ENCODE assay signal across 15 cellular contexts in the genomic region with DNA sequence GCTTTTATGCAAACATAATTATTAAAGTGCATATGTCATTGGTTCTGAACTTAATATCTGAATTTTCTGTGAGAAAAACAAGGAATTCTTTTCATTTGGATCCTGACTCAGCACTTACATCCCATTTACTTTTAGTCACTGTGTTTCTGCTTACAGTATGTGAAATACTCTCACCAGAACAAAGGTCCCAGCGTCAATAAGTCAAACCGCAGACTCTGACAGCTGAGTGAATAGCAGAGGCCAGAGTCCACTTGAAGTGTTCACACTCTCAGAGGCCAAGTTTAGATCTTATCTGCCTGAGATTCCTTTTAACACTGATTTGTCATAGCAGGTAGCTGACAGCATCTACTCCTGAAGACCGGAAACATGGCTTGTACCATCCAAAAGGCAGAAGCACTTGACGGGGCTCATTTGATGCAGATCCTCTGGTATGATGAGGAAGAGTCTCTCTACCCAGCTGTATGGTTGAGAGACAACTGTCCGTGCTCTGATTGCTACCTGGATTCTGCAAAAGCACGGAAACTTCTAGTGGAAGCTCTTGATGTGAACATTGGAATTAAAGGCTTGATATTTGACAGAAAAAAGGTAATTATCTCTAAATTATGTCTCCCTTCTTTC. TPM values are rescaled to one million over a fixed set of nuclear protein-coding genes. Genes with fewer than 3 reads are reported as not detected.
A peak's percentile ranks its signal among the peaks of the same experiment; 100 is the strongest.
DNase-seq lines count a peak whose midpoint lies in the region; ATAC-seq, FAIRE-seq and TF ChIP-seq lines count a peak whose summit lies in the region.
"Had no signal": no experiment of that assay in that cellular context is flagged by ENCODE, and none has a peak within 500 bp of the region (broad histone marks: within the 10 kb centered on the region; RNA-seq: fewer than 3 reads in every experiment).

No MANE protein-coding gene starts in this region.

- peak; percentile 95 for FAIRE-seq in HepG2 (lab: Jason Lieb, UNC)

- H3K4me3 ChIP-seq in cardiac fibroblast (replicated peaks in 1 of 2; ENCODE audit: low read depth in 2 of 2, low read length in 2 of 2) (no peak overlapping the region), HepG2 (replicated peaks in 1 of 3; ENCODE audit: insufficient read depth in 1 of 3, low read depth in 2 of 3, low read length in 3 of 3) (no peak overlapping the region), osteoblast (ENCODE audit: insufficient read depth, low read length) (no peak overlapping the region)
- H3K4me3 ChIP-seq: Peyer's patch, skin epidermis, thoracic aorta had no signal

- H3K4me2 ChIP-seq in HepG2 (ENCODE audit: low read depth, low read length) (peak overlapping the region; percentile 5; the same call in 1 of the 2 replicates), osteoblast (ENCODE audit: insufficient read depth, low read length) (no peak overlapping the region)

- H2AFZ ChIP-seq in HepG2 (ENCODE audit: low read length) = no peak overlapping the region
- H2AFZ ChIP-seq in osteoblast (ENCODE audit: low read length) = no peak overlapping the region

- no peaks in the 10 kb centered on the region for H4K20me1 ChIP-seq in HepG2 (ENCODE audit: insufficient read depth, low read length)
- H4K20me1 ChIP-seq in osteoblast (ENCODE audit: insufficient read depth, low read length) = no peaks in the 10 kb centered on the region

- H3K27ac ChIP-seq in HepG2 (ENCODE audit: extremely low read length, insufficient read depth, low read length) = no peak overlapping the region
- H3K27ac ChIP-seq in osteoblast (ENCODE audit: low read depth, low read length) = no peak overlapping the region
- H3K27ac ChIP-seq: Peyer's patch, skin epidermis, thoracic aorta had no signal

- in situ Hi-C loops in HepG2 (cut with HindIII; ENCODE audit: extremely low pct_ligation_motif_present, low pct_unique_long_range_greater_than_20kb) = no loop called here

- intact Hi-C loops in HepG2 (cut with micrococcal nuclease; ENCODE audit: unreplicated experiment) = no loop called here

- no peaks in the 10 kb centered on the region for H3K9me3 ChIP-seq in HepG2 (ENCODE audit: low read length)
- no peaks in the 10 kb centered on the region for H3K9me3 ChIP-seq in osteoblast (ENCODE audit: low read depth, low read length)
- H3K9me3 ChIP-seq: Peyer's patch, thoracic aorta had no signal

- POLR2A ChIA-PET in HepG2 (lab: Yijun Ruan, JAX) = no interaction called here

- TF ChIP-seq EP300 in HepG2 (IDR thresholded peaks at IDR 0.05; ENCODE audit: low read depth in 2 of 2, low read length in 2 of 2) (peak; percentile 61 to 84), HepG2 (CRISPR knock-in tag; IDR thresholded peaks at IDR 0.05; ENCODE audit: borderline replicate concordance) (peak; percentile 91)

- no peak overlapping the region for H3K9ac ChIP-seq in HepG2 (ENCODE audit: insufficient read depth, low read depth, low read length)

- WGBS in HepG2 (ENCODE audit: low lambda C conversion rate) = 12% methylated on average over 6 of the region's 6 CpGs

- H3K27me3 ChIP-seq in HepG2 (ENCODE audit: control insufficient read depth in 1 of 2, insufficient read depth in 2 of 2, low read length in 2 of 2) (peaks cover 0 to 1% of the 10 kb centered on the region in 2 experiments; a peak in 2 of 5 replicates), osteoblast (ENCODE audit: insufficient read depth, low read length) (no peaks in the 10 kb centered on the region)
- H3K27me3 ChIP-seq: Peyer's patch had no signal

- ATAC-seq in HepG2 (peak; percentile 100), HG03196 (IDR thresholded peaks at IDR 0.05; ENCODE audit: unreplicated experiment) (no peak), HG02623 (IDR thresholded peaks at IDR 0.05; ENCODE audit: unreplicated experiment) (no peak)
- ATAC-seq: effector memory CD8-positive, alpha-beta T cell had no signal

- TF ChIP-seq CTCF in cardiac fibroblast (IDR thresholded peaks at IDR 0.05; ENCODE audit: low read depth, low read length) (no peak), HepG2 (CRISPR knock-in tag; IDR thresholded peaks at IDR 0.05) (no peak), osteoblast (IDR thresholded peaks at IDR 0.05; ENCODE audit: extremely low read depth, low read depth, low read length) (no peak)

- TF ChIP-seq POLR2A in HepG2 (IDR thresholded peaks at IDR 0.05; ENCODE audit: insufficient read depth in 1 of 2, low read depth in 2 of 2, low read length in 2 of 2) = no peak

- CTCF ChIA-PET in HepG2 (lab: Yijun Ruan, JAX; ENCODE audit: low intra/inter-chr PET ratio, low total read pairs) = no interaction called here

- H3K36me3 ChIP-seq in HepG2 (replicated peaks in 1 of 2; ENCODE audit: control insufficient read depth in 1 of 2, insufficient read depth in 2 of 2, low read length in 2 of 2) = no peaks in the 10 kb centered on the region
- no peaks in the 10 kb centered on the region for H3K36me3 ChIP-seq in osteoblast (ENCODE audit: insufficient read depth, low read length)
- H3K36me3 ChIP-seq: Peyer's patch, thoracic aorta had no signal

- no peaks in the 10 kb centered on the region for H3K79me2 ChIP-seq in HepG2 (ENCODE audit: insufficient read depth, low read length)
- H3K79me2 ChIP-seq in osteoblast (ENCODE audit: insufficient read depth, low read length) = no peaks in the 10 kb centered on the region

- peaks cover 19% of the 10 kb centered on the region for H3K4me1 ChIP-seq in HepG2 (ENCODE audit: insufficient read depth, low read length)
- peaks cover 6% of the 10 kb centered on the region for H3K4me1 ChIP-seq in osteoblast (ENCODE audit: insufficient read depth, low read length)
- H3K4me1 ChIP-seq: Peyer's patch had no signal

- no peak for TF ChIP-seq RAD21 in HepG2 (CRISPR knock-in tag; IDR thresholded peaks at IDR 0.05)

- no TSS peak for BruUV-seq in HepG2 (replicated peaks; lab: Mats Ljungman, UMichigan)

- DNase-seq in A172 (ENCODE audit: low spot score) (peak; percentile 73), LoVo (ENCODE audit: low spot score) (peak; percentile 74), cardiac fibroblast (ENCODE audit: low read depth in 2 of 2) (peak; percentile 36 to 52), HepG2 (ENCODE audit: low spot score) (peak; percentile 96), osteoblast (ENCODE audit: insufficient read length, low spot score, missing footprints) (no peak)
- no peak for DNase-seq in activated CD4-positive, alpha-beta T cell treated with anti-CD3 and anti-CD28 coated beads, Interleukin-2, amount 50 U/mL, for 1 hour
- DNase-seq: activated naive CD8-positive, alpha-beta T cell treated with anti-CD3 and anti-CD28 coated beads for 36 hours; effector memory CD8-positive, alpha-beta T cell; naive B cell; NCI-H446 had no signal

TF ChIP-seq in HepG2, 621 proteins besides CTCF, POLR2A, EP300 and RAD21 (continues in another document):
- TF ChIP-seq HMG20A (CRISPR knock-in tag; IDR thresholded peaks at IDR 0.05; ENCODE audit: borderline replicate concordance) (peak; percentile 99), FOSL2 (CRISPR knock-in tag; IDR thresholded peaks at IDR 0.05) (peak; percentile 92), JUND (CRISPR knock-in tag; IDR thresholded peaks at IDR 0.05) (no peak), RXRB (CRISPR knock-in tag; IDR thresholded peaks at IDR 0.05; ENCODE audit: borderline replicate concordance) (peak; percentile 88), LCORL (IDR thresholded peaks at IDR 0.05) (no peak), LCORL (CRISPR knock-in tag; IDR thresholded peaks at IDR 0.05) (peak; percentile 21; the same call in 1 of the 2 replicates), SOX5 (CRISPR knock-in tag; IDR thresholded peaks at IDR 0.05; ENCODE audit: borderline replicate concordance) (peak; percentile 94), HNF4A (CRISPR knock-in tag; IDR thresholded peaks at IDR 0.05) (peak; percentile 97), SOX13 (IDR thresholded peaks at IDR 0.05) (peak; percentile 91), SOX13 (CRISPR knock-in tag; conservative IDR thresholded peaks at IDR 0.05 in 1 of 2, IDR thresholded peaks at IDR 0.05 in 1 of 2) (peak in 1 of 2 experiments; percentile 96; a peak in 2 of 4 replicates)
- TF ChIP-seq, protein P1, sequence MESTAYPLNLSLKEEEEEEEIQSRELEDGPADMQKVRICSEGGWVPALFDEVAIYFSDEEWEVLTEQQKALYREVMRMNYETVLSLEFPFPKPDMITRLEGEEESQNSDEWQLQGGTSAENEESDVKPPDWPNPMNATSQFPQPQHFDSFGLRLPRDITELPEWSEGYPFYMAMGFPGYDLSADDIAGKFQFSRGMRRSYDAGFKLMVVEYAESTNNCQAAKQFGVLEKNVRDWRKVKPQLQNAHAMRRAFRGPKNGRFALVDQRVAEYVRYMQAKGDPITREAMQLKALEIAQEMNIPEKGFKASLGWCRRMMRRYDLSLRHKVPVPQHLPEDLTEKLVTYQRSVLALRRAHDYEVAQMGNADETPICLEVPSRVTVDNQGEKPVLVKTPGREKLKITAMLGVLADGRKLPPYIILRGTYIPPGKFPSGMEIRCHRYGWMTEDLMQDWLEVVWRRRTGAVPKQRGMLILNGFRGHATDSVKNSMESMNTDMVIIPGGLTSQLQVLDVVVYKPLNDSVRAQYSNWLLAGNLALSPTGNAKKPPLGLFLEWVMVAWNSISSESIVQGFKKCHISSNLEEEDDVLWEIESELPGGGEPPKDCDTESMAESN (CRISPR knock-in tag; conservative IDR thresholded peaks at IDR 0.05) = peak; percentile 45; the same call in 1 of the 2 replicates

RNA-seq across cellular contexts. Expression of a gene that starts 14.6 kb away (rescaled TPM):
- not detected in 2 replicates for total RNA-seq in A172 (2014; rRNA removed; shearing (Covaris generic))
- total RNA-seq in HepG2 (2016; rRNA removed; fragmentation: Illumina TruSeq; extraction: Trizol) (not detected in 2 replicates), osteoblast (under 0.01 and 0.36 TPM in 2 replicates)
- total RNA-seq in HepG2 (2016; cell fraction: cytosol; rRNA removed; fragmentation: Illumina TruSeq; extraction: Trizol; ENCODE audit: low read depth) = not detected in 2 replicates
- not detected in 2 replicates for total RNA-seq in HepG2 (2016; cell fraction: insoluble cytoplasmic fraction; rRNA removed; fragmentation: Illumina TruSeq; extraction: Trizol)
- total RNA-seq in HepG2 (2016; cell fraction: membrane; rRNA removed; fragmentation: Illumina TruSeq; extraction: Trizol) = not detected in 2 replicates
- not detected in 2 replicates for total RNA-seq in HepG2 (2016; cell fraction: nucleus; rRNA removed; fragmentation: Illumina TruSeq; extraction: Trizol)
- not detected in 2 replicates for polyA plus RNA-seq in HepG2 (2011; rRNA removed)
- polyA plus RNA-seq in HepG2 (2011; cell fraction: cytosol; rRNA removed) = not detected in 2 replicates
- polyA plus RNA-seq in HepG2 (2011; cell fraction: nucleus; rRNA removed) = not detected in 2 replicates
- polyA plus RNA-seq in HepG2 (2012) = not detected in 2 replicates
- polyA plus RNA-seq in HepG2 (2016; cell fraction: cytosol; fragmentation: Illumina TruSeq; extraction: Trizol; ENCODE audit: low read depth) = not detected in 2 replicates
- polyA plus RNA-seq in HepG2 (2016; cell fraction: insoluble cytoplasmic fraction; fragmentation: Illumina TruSeq; extraction: Trizol; ENCODE audit: low read depth) = not detected in 2 replicates
- not detected in 2 replicates for polyA plus RNA-seq in HepG2 (2016; cell fraction: membrane; fragmentation: Illumina TruSeq; extraction: Trizol; ENCODE audit: low read depth)
- not detected in 2 replicates for polyA plus RNA-seq in HepG2 (2016; cell fraction: nucleus; fragmentation: Illumina TruSeq; extraction: Trizol; ENCODE audit: insufficient read depth, low read depth)
- polyA minus RNA-seq in HepG2 (2011; rRNA and poly(A)+ RNA removed; ENCODE audit: low replicate concordance) = not detected in 2 replicates
- not detected in 2 replicates for polyA minus RNA-seq in HepG2 (2011; cell fraction: cytosol; rRNA and poly(A)+ RNA removed)
- not detected in 2 replicates for polyA minus RNA-seq in HepG2 (2011; cell fraction: nucleus; rRNA and poly(A)+ RNA removed)
- total RNA-seq: activated naive CD8-positive, alpha-beta T cell treated with anti-CD3 and anti-CD28 coated beads for 36 hours; Peyer's patch; thoracic aorta had no signal

Comparison
In these comparisons a context has a peak if more than half of its experiments do, and no peak if none do; other contexts are left out.
1. DNase-seq: peak in A172 (single experiment), LoVo (single experiment), cardiac fibroblast (2 of 2) and HepG2 (single experiment); none in osteoblast (single experiment) and activated CD4-positive, alpha-beta T cell treated with anti-CD3 and anti-CD28 coated beads, Interleukin-2, amount 50 U/mL, for 1 hour (single experiment).